In genomic region chrX:109839694-109840358, GRCh38 we compare ENCODE assay signal across 10 cellular contexts.
DNase-seq lines count a peak whose midpoint lies in the region; ATAC-seq and TF ChIP-seq lines count a peak whose summit lies in the region.
"Had no signal": no experiment of that assay in that cellular context is flagged by ENCODE, and none has a peak within 500 bp of the region (broad histone marks: within the 10 kb centered on the region; RNA-seq: fewer than 3 reads in every experiment).

No MANE protein-coding gene starts in this region.

- POLR2A ChIA-PET in activated CD4-positive, alpha-beta memory T cell treated with anti-CD3 and anti-CD28 coated beads for 36 hours (lab: Charles Lee), result interaction anchor here (1.0 kb wide), 1 partner anchor 106 kb away, joined by 3 read pairs; no protein-coding TSS in a partner anchor
- POLR2A ChIA-PET in activated CD4-positive, alpha-beta memory T cell treated with anti-CD3 and anti-CD28 coated beads, Interleukin-2, amount 10 ng/mL, durations not matched to agents 7 days and 5 days (lab: Charles Lee), result no interaction called here

- CTCF ChIA-PET in activated CD4-positive, alpha-beta memory T cell treated with anti-CD3 and anti-CD28 coated beads for 36 hours (lab: Charles Lee), result interaction anchor here (0.6 kb wide), 1 partner anchor 134 kb away, joined by 3 read pairs; no protein-coding TSS in a partner anchor
- CTCF ChIA-PET in activated CD4-positive, alpha-beta memory T cell treated with anti-CD3 and anti-CD28 coated beads, Interleukin-2, amount 10 ng/mL, durations not matched to agents 7 days and 5 days (lab: Charles Lee), result no interaction called here

- H3K4me3 ChIP-seq in RWPE2 (ENCODE audit: severe bottlenecking), result no peak overlapping the region
- H3K4me3 ChIP-seq in suprapubic skin, result no peak overlapping the region
- H3K4me3 ChIP-seq: gastrocnemius medialis had no signal

- H3K36me3 ChIP-seq in RWPE2 (ENCODE audit: low read depth) (no peaks in the 10 kb centered on the region), suprapubic skin (no peaks in the 10 kb centered on the region)
- H3K36me3 ChIP-seq: gastrocnemius medialis had no signal

- intact Hi-C loops in activated CD4-positive, alpha-beta memory T cell treated with anti-CD3 and anti-CD28 coated beads for 36 hours (cut with micrococcal nuclease), result loop anchor here (2.0 to 5.0 kb wide), 2 partner anchors 107 to 153 kb away; partner anchors contain the start of gene ACSL4

- no peak overlapping the region for H3K4me3 Mint-ChIP-seq in activated CD4-positive, alpha-beta memory T cell treated with anti-CD3 and anti-CD28 coated beads for 36 hours
- H3K4me3 Mint-ChIP-seq in activated CD4-positive, alpha-beta memory T cell treated with anti-CD3 and anti-CD28 coated beads, Interleukin-2, amount 10 ng/mL, durations not matched to agents 7 days and 5 days, result no peak overlapping the region
- H3K4me3 Mint-ChIP-seq: B cell had no signal

- no peaks in the 10 kb centered on the region for H3K9me3 ChIP-seq in RWPE2 (ENCODE audit: severe bottlenecking)
- H3K9me3 ChIP-seq in suprapubic skin, result no peaks in the 10 kb centered on the region
- H3K9me3 ChIP-seq: gastrocnemius medialis had no signal

- WGBS in suprapubic skin, result 32% methylated on average over 9 of the region's 9 CpGs

- peak; percentile 15 for DNase-seq in activated CD4-positive, alpha-beta memory T cell treated with anti-CD3 and anti-CD28 coated beads for 36 hours
- no peak for DNase-seq in activated CD4-positive, alpha-beta memory T cell treated with anti-CD3 and anti-CD28 coated beads, Interleukin-2, amount 10 ng/mL, durations not matched to agents 7 days and 5 days
- DNase-seq in RWPE2 (ENCODE audit: low spot score) (no peak), foreskin keratinocyte (peak; percentile 22 to 46), suprapubic skin (ENCODE audit: low spot score in 2 of 2) (peak in 1 of 2 donors; percentile 57), T-helper 9 cell (no peak), DMS79 treated with DMSO at 0.1 percent for 48 hours (lab: John Stamatoyannopoulos, UW) (no peak), NCI-H1436 (lab: John Stamatoyannopoulos, UW) (no peak)

- no peak for TF ChIP-seq POLR2A in suprapubic skin (IDR thresholded peaks at IDR 0.05)

- no peak overlapping the region for H3K27ac Mint-ChIP-seq in activated CD4-positive, alpha-beta memory T cell treated with anti-CD3 and anti-CD28 coated beads for 36 hours
- H3K27ac Mint-ChIP-seq in activated CD4-positive, alpha-beta memory T cell treated with anti-CD3 and anti-CD28 coated beads, Interleukin-2, amount 10 ng/mL, durations not matched to agents 7 days and 5 days, result no peak overlapping the region
- H3K27ac Mint-ChIP-seq: B cell had no signal

- H3K36me3 Mint-ChIP-seq in activated CD4-positive, alpha-beta memory T cell treated with anti-CD3 and anti-CD28 coated beads for 36 hours, result no peaks in the 10 kb centered on the region
- H3K36me3 Mint-ChIP-seq in activated CD4-positive, alpha-beta memory T cell treated with anti-CD3 and anti-CD28 coated beads, Interleukin-2, amount 10 ng/mL, durations not matched to agents 7 days and 5 days (ENCODE audit: low read depth), result no peaks in the 10 kb centered on the region

- TF ChIP-seq CTCF in RWPE2 (IDR thresholded peaks at IDR 0.05; ENCODE audit: poor library complexity, severe bottlenecking) (no peak), foreskin keratinocyte (conservative IDR thresholded peaks at IDR 0.05) (peak; percentile 45), suprapubic skin (IDR thresholded peaks at IDR 0.05) (no peak)

- H3K27ac ChIP-seq in RWPE2 (ENCODE audit: poor library complexity, severe bottlenecking) (peak overlapping the region; percentile 48), foreskin keratinocyte (peak overlapping the region; percentile 85), suprapubic skin (peak overlapping the region; percentile 64)

- ATAC-seq in RWPE2 (ENCODE audit: low read depth) (no peak), foreskin keratinocyte (peak; percentile 79)

- no peak for TF ChIP-seq EP300 in suprapubic skin (IDR thresholded peaks at IDR 0.05)

- peaks cover 3% of the 10 kb centered on the region for H3K4me1 Mint-ChIP-seq in activated CD4-positive, alpha-beta memory T cell treated with anti-CD3 and anti-CD28 coated beads for 36 hours (ENCODE audit: low read depth)
- peaks cover 4% of the 10 kb centered on the region for H3K4me1 Mint-ChIP-seq in activated CD4-positive, alpha-beta memory T cell treated with anti-CD3 and anti-CD28 coated beads, Interleukin-2, amount 10 ng/mL, durations not matched to agents 7 days and 5 days
- H3K4me1 Mint-ChIP-seq: B cell had no signal

- H3K4me1 ChIP-seq in RWPE2 (ENCODE audit: insufficient read depth, poor library complexity, severe bottlenecking) (peaks cover 20% of the 10 kb centered on the region), foreskin keratinocyte (peaks cover 16% of the 10 kb centered on the region), suprapubic skin (peaks cover 5% of the 10 kb centered on the region)
- H3K4me1 ChIP-seq: gastrocnemius medialis had no signal

- no peaks in the 10 kb centered on the region for H3K27me3 Mint-ChIP-seq in activated CD4-positive, alpha-beta memory T cell treated with anti-CD3 and anti-CD28 coated beads for 36 hours
- no peaks in the 10 kb centered on the region for H3K27me3 Mint-ChIP-seq in activated CD4-positive, alpha-beta memory T cell treated with anti-CD3 and anti-CD28 coated beads, Interleukin-2, amount 10 ng/mL, durations not matched to agents 7 days and 5 days
- H3K27me3 Mint-ChIP-seq: B cell had no signal

- H3K27me3 ChIP-seq in RWPE2 (ENCODE audit: insufficient read depth, poor library complexity, severe bottlenecking) (no peaks in the 10 kb centered on the region), foreskin keratinocyte (no peaks in the 10 kb centered on the region), suprapubic skin (no peaks in the 10 kb centered on the region)

- no peaks in the 10 kb centered on the region for H3K9me3 Mint-ChIP-seq in activated CD4-positive, alpha-beta memory T cell treated with anti-CD3 and anti-CD28 coated beads for 36 hours
- no peaks in the 10 kb centered on the region for H3K9me3 Mint-ChIP-seq in activated CD4-positive, alpha-beta memory T cell treated with anti-CD3 and anti-CD28 coated beads, Interleukin-2, amount 10 ng/mL, durations not matched to agents 7 days and 5 days

Comparison
In these comparisons a context has a peak if more than half of its experiments do, and no peak if none do; other contexts are left out.
1. DNase-seq: peak in activated CD4-positive, alpha-beta memory T cell treated with anti-CD3 and anti-CD28 coated beads for 36 hours (single experiment) and foreskin keratinocyte (2 of 2); none in activated CD4-positive, alpha-beta memory T cell treated with anti-CD3 and anti-CD28 coated beads, Interleukin-2, amount 10 ng/mL, durations not matched to agents 7 days and 5 days (single experiment), RWPE2 (single experiment), T-helper 9 cell (single experiment), DMS79 treated with DMSO at 0.1 percent for 48 hours (single experiment) and NCI-H1436 (single experiment).
2. Peak in every context shown above with its lines, with median percentiles within 50 percentile points of each other: H3K27ac ChIP-seq.